In genomic region chr12:123532808-123533649, GRCh38 we compare ENCODE assay signal across 1 cellular context.
TF ChIP-seq lines count a peak whose summit lies in the region.

No MANE protein-coding gene starts in this region.

TF ChIP-seq in HepG2, 621 proteins besides CTCF, POLR2A, EP300 and RAD21 (continued from another document and continues in another):
- no peak for TF ChIP-seq ZNF407 (CRISPR knock-in tag; IDR thresholded peaks at IDR 0.05; ENCODE audit: not compliant biosample characterization)
- no peak for TF ChIP-seq RORA (CRISPR knock-in tag; IDR thresholded peaks at IDR 0.05)
- TF ChIP-seq, protein P1, sequence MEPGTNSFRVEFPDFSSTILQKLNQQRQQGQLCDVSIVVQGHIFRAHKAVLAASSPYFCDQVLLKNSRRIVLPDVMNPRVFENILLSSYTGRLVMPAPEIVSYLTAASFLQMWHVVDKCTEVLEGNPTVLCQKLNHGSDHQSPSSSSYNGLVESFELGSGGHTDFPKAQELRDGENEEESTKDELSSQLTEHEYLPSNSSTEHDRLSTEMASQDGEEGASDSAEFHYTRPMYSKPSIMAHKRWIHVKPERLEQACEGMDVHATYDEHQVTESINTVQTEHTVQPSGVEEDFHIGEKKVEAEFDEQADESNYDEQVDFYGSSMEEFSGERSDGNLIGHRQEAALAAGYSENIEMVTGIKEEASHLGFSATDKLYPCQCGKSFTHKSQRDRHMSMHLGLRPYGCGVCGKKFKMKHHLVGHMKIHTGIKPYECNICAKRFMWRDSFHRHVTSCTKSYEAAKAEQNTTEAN (CRISPR knock-in tag; conservative IDR thresholded peaks at IDR 0.05), result no peak
- peak; percentile 48 for TF ChIP-seq PITX1 (CRISPR knock-in tag; IDR thresholded peaks at IDR 0.05)
- no peak for TF ChIP-seq SOX6 (IDR thresholded peaks at IDR 0.05)
- peak; percentile 69 for TF ChIP-seq SOX6 (CRISPR knock-in tag; IDR thresholded peaks at IDR 0.05)
- no peak for TF ChIP-seq SYNCRIP (IDR thresholded peaks at IDR 0.05; ENCODE audit: insufficient read depth, low read depth, low read length)
- peak; percentile 77; the same call in 1 of the 2 replicates for TF ChIP-seq BORCS8-MEF2B (CRISPR knock-in tag; IDR thresholded peaks at IDR 0.05)
- TF ChIP-seq, protein P2, sequence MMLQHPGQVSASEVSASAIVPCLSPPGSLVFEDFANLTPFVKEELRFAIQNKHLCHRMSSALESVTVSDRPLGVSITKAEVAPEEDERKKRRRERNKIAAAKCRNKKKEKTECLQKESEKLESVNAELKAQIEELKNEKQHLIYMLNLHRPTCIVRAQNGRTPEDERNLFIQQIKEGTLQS (CRISPR knock-in tag; IDR thresholded peaks at IDR 0.05), result no peak
- peak; percentile 72; the same call in 1 of the 2 replicates for TF ChIP-seq CHD4 (IDR thresholded peaks at IDR 0.05; ENCODE audit: borderline replicate concordance, low read length)
- no peak for TF ChIP-seq MLLT10 (CRISPR knock-in tag; IDR thresholded peaks at IDR 0.05)
- no peak for TF ChIP-seq HMG20A (CRISPR knock-in tag; IDR thresholded peaks at IDR 0.05; ENCODE audit: borderline replicate concordance)
- TF ChIP-seq ZNF605 (CRISPR knock-in tag; IDR thresholded peaks at IDR 0.05), result peak; percentile 73
- peak; percentile 76; the same call in 1 of the 2 replicates for TF ChIP-seq ZBTB8A (CRISPR knock-in tag; IDR thresholded peaks at IDR 0.05; ENCODE audit: borderline replicate concordance, low read depth)
- peak; percentile 79 for TF ChIP-seq HIVEP1 (CRISPR knock-in tag; IDR thresholded peaks at IDR 0.05)
- peak; percentile 73; the same call in 1 of the 2 replicates for TF ChIP-seq ZMAT3 (CRISPR knock-in tag; conservative IDR thresholded peaks at IDR 0.05)
- peak; percentile 85; the same call in 1 of the 2 replicates for TF ChIP-seq CERS6 (CRISPR knock-in tag; IDR thresholded peaks at IDR 0.05)
- peak; percentile 86; the same call in 1 of the 2 replicates for TF ChIP-seq ARID4A (CRISPR knock-in tag; IDR thresholded peaks at IDR 0.05; ENCODE audit: borderline replicate concordance)
- TF ChIP-seq REL (CRISPR knock-in tag; conservative IDR thresholded peaks at IDR 0.05), result peak; percentile 59; the same call in 1 of the 2 replicates
- TF ChIP-seq GRHL1 (CRISPR knock-in tag; conservative IDR thresholded peaks at IDR 0.05), result no peak
- TF ChIP-seq ZKSCAN5 (CRISPR knock-in tag; IDR thresholded peaks at IDR 0.05), result no peak
- no peak for TF ChIP-seq FOXP1 (IDR thresholded peaks at IDR 0.05)
- TF ChIP-seq FOXP1 (CRISPR knock-in tag; IDR thresholded peaks at IDR 0.05), result no peak
- TF ChIP-seq, protein P3, sequence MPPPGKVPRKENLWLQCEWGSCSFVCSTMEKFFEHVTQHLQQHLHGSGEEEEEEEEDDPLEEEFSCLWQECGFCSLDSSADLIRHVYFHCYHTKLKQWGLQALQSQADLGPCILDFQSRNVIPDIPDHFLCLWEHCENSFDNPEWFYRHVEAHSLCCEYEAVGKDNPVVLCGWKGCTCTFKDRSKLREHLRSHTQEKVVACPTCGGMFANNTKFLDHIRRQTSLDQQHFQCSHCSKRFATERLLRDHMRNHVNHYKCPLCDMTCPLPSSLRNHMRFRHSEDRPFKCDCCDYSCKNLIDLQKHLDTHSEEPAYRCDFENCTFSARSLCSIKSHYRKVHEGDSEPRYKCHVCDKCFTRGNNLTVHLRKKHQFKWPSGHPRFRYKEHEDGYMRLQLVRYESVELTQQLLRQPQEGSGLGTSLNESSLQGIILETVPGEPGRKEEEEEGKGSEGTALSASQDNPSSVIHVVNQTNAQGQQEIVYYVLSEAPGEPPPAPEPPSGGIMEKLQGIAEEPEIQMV (CRISPR knock-in tag; IDR thresholded peaks at IDR 0.05; ENCODE audit: low read depth), result no peak
- TF ChIP-seq AHDC1 (CRISPR knock-in tag; IDR thresholded peaks at IDR 0.05; ENCODE audit: borderline replicate concordance), result no peak
- no peak for TF ChIP-seq ZNF496 (CRISPR knock-in tag; IDR thresholded peaks at IDR 0.05; ENCODE audit: insufficient replicate concordance)
- TF ChIP-seq, protein P4, sequence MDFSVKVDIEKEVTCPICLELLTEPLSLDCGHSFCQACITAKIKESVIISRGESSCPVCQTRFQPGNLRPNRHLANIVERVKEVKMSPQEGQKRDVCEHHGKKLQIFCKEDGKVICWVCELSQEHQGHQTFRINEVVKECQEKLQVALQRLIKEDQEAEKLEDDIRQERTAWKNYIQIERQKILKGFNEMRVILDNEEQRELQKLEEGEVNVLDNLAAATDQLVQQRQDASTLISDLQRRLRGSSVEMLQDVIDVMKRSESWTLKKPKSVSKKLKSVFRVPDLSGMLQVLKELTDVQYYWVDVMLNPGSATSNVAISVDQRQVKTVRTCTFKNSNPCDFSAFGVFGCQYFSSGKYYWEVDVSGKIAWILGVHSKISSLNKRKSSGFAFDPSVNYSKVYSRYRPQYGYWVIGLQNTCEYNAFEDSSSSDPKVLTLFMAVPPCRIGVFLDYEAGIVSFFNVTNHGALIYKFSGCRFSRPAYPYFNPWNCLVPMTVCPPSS (IDR thresholded peaks at IDR 0.05), result no peak
- TF ChIP-seq SP5 (CRISPR knock-in tag; IDR thresholded peaks at IDR 0.05; ENCODE audit: borderline replicate concordance, low read depth), result no peak
